Comparison of ENCODE assay signal across 8 cellular contexts in the genomic region with DNA sequence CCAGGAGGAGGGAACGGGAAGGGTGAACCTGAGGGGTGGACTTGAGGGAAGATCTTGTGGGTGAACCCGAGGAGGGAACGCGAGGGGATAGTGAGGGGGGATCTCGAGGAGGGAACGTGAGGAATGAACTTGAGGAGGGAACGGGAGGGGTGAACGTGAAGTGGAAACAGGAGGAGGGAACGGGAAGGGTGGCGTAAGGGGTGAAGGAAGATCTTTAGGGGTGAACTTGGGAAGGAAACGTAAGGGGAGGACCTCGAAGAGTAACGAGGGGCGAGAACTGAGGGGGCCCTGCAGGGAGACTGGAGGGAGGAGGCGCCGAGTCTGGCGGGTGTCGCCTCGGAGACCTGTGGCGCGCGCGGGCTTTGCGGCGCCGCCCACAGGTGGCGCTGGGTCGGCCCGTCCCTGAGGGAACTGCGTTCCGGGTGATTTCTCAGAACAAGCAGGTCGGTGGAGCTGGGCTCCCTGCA. TPM values are rescaled to one million over a fixed set of nuclear protein-coding genes. Genes with fewer than 3 reads are reported as not detected.
DNase-seq lines count a peak whose midpoint lies in the region; FAIRE-seq and TF ChIP-seq lines count a peak whose summit lies in the region.

No MANE protein-coding gene starts in this region.

- H3K4me3 ChIP-seq in neural progenitor cell = peak overlapping the region; percentile 56

- FAIRE-seq in GM12892 (lab: Jason Lieb, UNC) = no peak

- CTCF ChIA-PET in activated naive CD4-positive, alpha-beta T cell treated with anti-CD3 and anti-CD28 coated beads, Interleukin-2, amount 10 ng/mL, durations not matched to agents 7 days and 5 days (lab: Charles Lee) = interaction anchor here (0.6 to 0.9 kb wide), 2 partner anchors 10 to 1557 kb away, joined by 3 to 4 read pairs; no protein-coding TSS in a partner anchor

- TF ChIP-seq POLR2A in GM12892 (IDR thresholded peaks at IDR 0.05; ENCODE audit: low read depth, low read length) = no peak

- peak overlapping the region; percentile 40 for H3K4me3 Mint-ChIP-seq in activated naive CD4-positive, alpha-beta T cell treated with anti-CD3 and anti-CD28 coated beads, Interleukin-2, amount 10 ng/mL, durations not matched to agents 7 days and 5 days
- H3K4me3 Mint-ChIP-seq in neural progenitor cell = peak overlapping the region; percentile 96

- peak; percentile 66 for TF ChIP-seq CTCF in neural progenitor cell (IDR thresholded peaks at IDR 0.05)

- H3K79me2 ChIP-seq in neural progenitor cell (ENCODE audit: low read depth) = no peaks in the 10 kb centered on the region

- H3K4me1 Mint-ChIP-seq in activated naive CD4-positive, alpha-beta T cell treated with anti-CD3 and anti-CD28 coated beads, Interleukin-2, amount 10 ng/mL, durations not matched to agents 7 days and 5 days = peaks cover 5% of the 10 kb centered on the region
- peaks cover 12% of the 10 kb centered on the region for H3K4me1 Mint-ChIP-seq in neural progenitor cell

- no peaks in the 10 kb centered on the region for H3K4me1 ChIP-seq in neural progenitor cell

- H3K9ac ChIP-seq in neural progenitor cell = no peak overlapping the region

- peak overlapping the region; percentile 96 for H2AFZ ChIP-seq in neural progenitor cell (replicated peaks)

- H4K20me1 ChIP-seq in neural progenitor cell (ENCODE audit: low read depth) = peaks cover 5% of the 10 kb centered on the region

- H3K27ac Mint-ChIP-seq in activated naive CD4-positive, alpha-beta T cell treated with anti-CD3 and anti-CD28 coated beads, Interleukin-2, amount 10 ng/mL, durations not matched to agents 7 days and 5 days = no peak overlapping the region
- H3K27ac Mint-ChIP-seq in neural progenitor cell = peak overlapping the region; percentile 94

- no peaks in the 10 kb centered on the region for H3K36me3 ChIP-seq in neural progenitor cell

- H3K9me3 ChIP-seq in neural progenitor cell (ENCODE audit: low read depth) = no peaks in the 10 kb centered on the region

- peak; percentile 23 for DNase-seq in activated naive CD4-positive, alpha-beta T cell treated with anti-CD3 and anti-CD28 coated beads, Interleukin-2, amount 10 ng/mL, durations not matched to agents 7 days and 5 days
- DNase-seq in activated naive CD4-positive, alpha-beta T cell (lab: John Stamatoyannopoulos, UW) = no peak
- DNase-seq in NCI-H146 (lab: John Stamatoyannopoulos, UW) = peak; percentile 89
- DNase-seq in ecto neural progenitor cell (ENCODE audit: low spot score) = peak; percentile 69
- DNase-seq in neural progenitor cell (ENCODE audit: low spot score) = peak; percentile 71
- DNase-seq in C1 segment of cervical spinal cord (lab: John Stamatoyannopoulos, UW) = no peak
- DNase-seq in GM12892 (ENCODE audit: insufficient read length) = no peak
- no peak for DNase-seq in middle frontal gyrus (ENCODE audit: extremely low spot score, low spot score)

- peaks cover 40% of the 10 kb centered on the region for H3K27me3 ChIP-seq in neural progenitor cell

- no peak overlapping the region for H3K27ac ChIP-seq in neural progenitor cell

- H3K4me2 ChIP-seq in neural progenitor cell = peak overlapping the region; percentile 89

- H3F3A ChIP-seq in neural progenitor cell (ENCODE audit: low read depth) = no peaks in the 10 kb centered on the region

- H3K9me3 Mint-ChIP-seq in activated naive CD4-positive, alpha-beta T cell treated with anti-CD3 and anti-CD28 coated beads, Interleukin-2, amount 10 ng/mL, durations not matched to agents 7 days and 5 days = no peaks in the 10 kb centered on the region
- H3K9me3 Mint-ChIP-seq in neural progenitor cell = no peaks in the 10 kb centered on the region

- H3K36me3 Mint-ChIP-seq in activated naive CD4-positive, alpha-beta T cell treated with anti-CD3 and anti-CD28 coated beads, Interleukin-2, amount 10 ng/mL, durations not matched to agents 7 days and 5 days = peaks cover 2% of the 10 kb centered on the region
- H3K36me3 Mint-ChIP-seq in neural progenitor cell = no peaks in the 10 kb centered on the region

- peaks cover 32% of the 10 kb centered on the region for H3K27me3 Mint-ChIP-seq in activated naive CD4-positive, alpha-beta T cell treated with anti-CD3 and anti-CD28 coated beads, Interleukin-2, amount 10 ng/mL, durations not matched to agents 7 days and 5 days
- H3K27me3 Mint-ChIP-seq in neural progenitor cell (ENCODE audit: insufficient read depth, low read depth) = peaks cover 4% of the 10 kb centered on the region

RNA-seq across cellular contexts. Expression of gene MYO3A, which starts 0.7 kb away (rescaled TPM):
- total RNA-seq in neural progenitor cell (ENCODE audit: low replicate concordance) = 0.09 and 0.46 TPM in 2 replicates
- polyA plus RNA-seq in GM12892 (2012; ENCODE audit: missing spikeins) = not detected

Comparison
In these comparisons a context has a peak if more than half of its experiments do, and no peak if none do; other contexts are left out.
1. DNase-seq: peak in activated naive CD4-positive, alpha-beta T cell treated with anti-CD3 and anti-CD28 coated beads, Interleukin-2, amount 10 ng/mL, durations not matched to agents 7 days and 5 days (single experiment), NCI-H146 (single experiment), ecto neural progenitor cell (single experiment) and neural progenitor cell (single experiment); none in activated naive CD4-positive, alpha-beta T cell (0 of 4), C1 segment of cervical spinal cord (0 of 14), GM12892 (single experiment) and middle frontal gyrus (single experiment).